Comparison of ENCODE assay signal across 13 cellular contexts in genomic region chr2:85771486-85771885, GRCh38. TPM values are rescaled to one million over a fixed set of nuclear protein-coding genes. Genes with fewer than 3 reads are reported as not detected.
DNase-seq lines count a peak whose midpoint lies in the region; ATAC-seq, FAIRE-seq and TF ChIP-seq lines count a peak whose summit lies in the region.
"Had no signal": no experiment of that assay in that cellular context is flagged by ENCODE, and none has a peak within 500 bp of the region (broad histone marks: within the 10 kb centered on the region; RNA-seq: fewer than 3 reads in every experiment).

No MANE protein-coding gene starts in this region.

- CTCF ChIA-PET in HepG2 (lab: Yijun Ruan, JAX; ENCODE audit: low intra/inter-chr PET ratio, low total read pairs) (interaction anchor here (1.4 to 1.8 kb wide), 2 partner anchors 21 to 43 kb away, joined by 5 to 6 read pairs; no protein-coding TSS in a partner anchor), OCI-LY7 (lab: Charles Lee; ENCODE audit: unreplicated experiment) (no interaction called here)

- no peak for FAIRE-seq in astrocyte (lab: Jason Lieb, UNC)
- peak; percentile 8 for FAIRE-seq in HepG2 (lab: Jason Lieb, UNC)
- FAIRE-seq: K562 had no signal

- H3K36me3 ChIP-seq in GM23338 (ENCODE audit: insufficient read depth) = no peaks in the 10 kb centered on the region
- H3K36me3 ChIP-seq in astrocyte (ENCODE audit: insufficient read depth, low read length) = no peaks in the 10 kb centered on the region
- H3K36me3 ChIP-seq in HepG2 (replicated peaks in 1 of 2; ENCODE audit: control insufficient read depth in 1 of 2, insufficient read depth in 2 of 2, low read length in 2 of 2) = no peaks in the 10 kb centered on the region
- H3K36me3 ChIP-seq in spleen = no peaks in the 10 kb centered on the region
- H3K36me3 ChIP-seq in OCI-LY7 (ENCODE audit: insufficient read depth, low read length) = no peaks in the 10 kb centered on the region

- H3K4me3 Mint-ChIP-seq in GM23338 = no peak overlapping the region; the same call in 2 of the 3 replicates
- no peak overlapping the region for H3K4me3 Mint-ChIP-seq in astrocyte (ENCODE audit: unreplicated experiment)
- H3K4me3 Mint-ChIP-seq: CD4-positive, CD25-positive, alpha-beta regulatory T cell had no signal

- H3K27me3 Mint-ChIP-seq in GM23338 (ENCODE audit: insufficient read depth, low read depth, poor library complexity) (peaks cover 36% of the 10 kb centered on the region), astrocyte (ENCODE audit: low read depth, unreplicated experiment) (peaks cover 50% of the 10 kb centered on the region)

- in situ Hi-C loops in HepG2 (cut with HindIII; ENCODE audit: extremely low pct_ligation_motif_present, low pct_unique_long_range_greater_than_20kb) = no loop called here

- no peak for ATAC-seq in GM23338
- no peak for ATAC-seq in HepG2
- no peak for ATAC-seq in GM18511 (IDR thresholded peaks at IDR 0.05; ENCODE audit: unreplicated experiment)
- no peak for ATAC-seq in HG03439 (IDR thresholded peaks at IDR 0.05; ENCODE audit: unreplicated experiment)
- ATAC-seq: K562 had no signal

- H3K9me3 ChIP-seq in astrocyte (ENCODE audit: insufficient read depth, low read depth, low read length) = no peaks in the 10 kb centered on the region
- no peaks in the 10 kb centered on the region for H3K9me3 ChIP-seq in HepG2 (ENCODE audit: low read length)
- no peaks in the 10 kb centered on the region for H3K9me3 ChIP-seq in spleen
- no peaks in the 10 kb centered on the region for H3K9me3 ChIP-seq in OCI-LY7 (ENCODE audit: low read length)

- peak overlapping the region; percentile 57 for H3K9ac ChIP-seq in astrocyte (ENCODE audit: low read length)
- 0 out of 2 replicates have a peak overlapping the region, but pooled peaks have one; percentile 48 for H3K9ac ChIP-seq in HepG2 (ENCODE audit: insufficient read depth, low read depth, low read length)

- BruUV-seq in HepG2 (replicated peaks; lab: Mats Ljungman, UMichigan) = no TSS peak
- BruUV-seq in OCI-LY7 (replicated peaks; lab: Mats Ljungman, UMichigan) = no TSS peak

- H3K4me1 Mint-ChIP-seq in GM23338 = peaks cover 62% of the 10 kb centered on the region
- H3K4me1 Mint-ChIP-seq in astrocyte (ENCODE audit: low read depth, unreplicated experiment) = peaks cover 21% of the 10 kb centered on the region
- H3K4me1 Mint-ChIP-seq: CD4-positive, CD25-positive, alpha-beta regulatory T cell had no signal

- H3K27me3 ChIP-seq in GM23338 (ENCODE audit: insufficient read depth) (peaks cover 36% of the 10 kb centered on the region), astrocyte (ENCODE audit: insufficient read depth, low read length) (no peaks in the 10 kb centered on the region), HepG2 (ENCODE audit: control insufficient read depth in 1 of 2, insufficient read depth in 2 of 2, low read length in 2 of 2) (no peaks in the 10 kb centered on the region), spleen (replicated peaks in 1 of 7) (peaks cover 0 to 68% (median 0%) of the 10 kb centered on the region in 7 donors)

- H3K4me1 ChIP-seq in GM23338 (ENCODE audit: insufficient read depth) (peaks cover 42% of the 10 kb centered on the region), astrocyte (ENCODE audit: insufficient read depth, low read length) (peaks cover 55% of the 10 kb centered on the region), HepG2 (ENCODE audit: insufficient read depth, low read length) (peaks cover 56% of the 10 kb centered on the region), spleen (peaks cover 20 to 95% (median 66%) of the 10 kb centered on the region in 6 donors), OCI-LY7 (ENCODE audit: insufficient read depth, low read length, poor library complexity, severe bottlenecking) (no peaks in the 10 kb centered on the region)

- 0 out of 2 replicates have a peak, but pooled peaks cover 2% of the 10 kb centered on the region for H3F3A ChIP-seq in GM23338 (replicated peaks; ENCODE audit: low read depth)

- DNase-seq in GM23338 (ENCODE audit: low spot score) = no peak
- no peak for DNase-seq in astrocyte (ENCODE audit: low read depth)
- no peak for DNase-seq in HepG2 (ENCODE audit: low spot score)
- no peak for DNase-seq in spleen
- no peak for DNase-seq in nucleus accumbens (lab: John Stamatoyannopoulos, UW)
- DNase-seq in OCI-LY7 (ENCODE audit: low spot score) = no peak
- DNase-seq: CD4-positive, CD25-positive, alpha-beta regulatory T cell; immature natural killer cell; NCI-H2081 treated with DMSO at 0.1 percent for 48 hours; stimulated activated CD4-positive, alpha-beta T cell treated with anti-CD3 and anti-CD28 coated beads, Interleukin-4, amount 100 ng/mL, for 24 hours had no signal

- H3K36me3 Mint-ChIP-seq in GM23338 (ENCODE audit: low read depth) (no peaks in the 10 kb centered on the region; the same call in 2 of the 3 replicates), astrocyte (ENCODE audit: low read depth, unreplicated experiment) (peaks cover 2% of the 10 kb centered on the region)
- H3K36me3 Mint-ChIP-seq: CD4-positive, CD25-positive, alpha-beta regulatory T cell; immature natural killer cell had no signal

- H3K27ac ChIP-seq in GM23338 (ENCODE audit: low read depth) (no peak overlapping the region), astrocyte (ENCODE audit: low read depth, low read length) (peak overlapping the region; percentile 66), HepG2 (ENCODE audit: extremely low read length, insufficient read depth, low read length) (no peak overlapping the region), spleen (peak overlapping the region in 7 of 8 donors; percentile 11 to 85 (median 71)), OCI-LY7 (ENCODE audit: low read depth, low read length, poor library complexity, severe bottlenecking) (no peak overlapping the region)

- no peak for TF ChIP-seq CTCF in GM23338 (conservative IDR thresholded peaks at IDR 0.05; ENCODE audit: low read depth in 2 of 2)
- TF ChIP-seq CTCF in astrocyte (IDR thresholded peaks at IDR 0.05; ENCODE audit: insufficient read depth, low read depth, low read length) = no peak
- TF ChIP-seq CTCF in HepG2 (CRISPR knock-in tag; IDR thresholded peaks at IDR 0.05) = no peak
- TF ChIP-seq CTCF in spleen (IDR thresholded peaks at IDR 0.05 in 8 of 11, conservative IDR thresholded peaks at IDR 0.05 in 3 of 11) = no peak
- TF ChIP-seq CTCF in OCI-LY7 (conservative IDR thresholded peaks at IDR 0.05; ENCODE audit: low read length) = no peak

- POLR2A ChIA-PET in HepG2 (lab: Yijun Ruan, JAX) = interaction anchor here (1.3 to 3.1 kb wide), 5 partner anchors 10 to 42 kb away, joined by 3 to 11 read pairs (median 9); no protein-coding TSS in a partner anchor
- POLR2A ChIA-PET in OCI-LY7 (lab: Charles Lee) = interaction anchor here (0.6 to 0.7 kb wide), 2 partner anchors 8 to 986 kb away, joined by 4 read pairs; no protein-coding TSS in a partner anchor

- H3K4me3 ChIP-seq in GM23338 (0 out of 2 replicates have a peak overlapping the region, but pooled peaks have one; percentile 38), astrocyte (ENCODE audit: insufficient read depth, low read depth, low read length) (peak overlapping the region; percentile 20), HepG2 (replicated peaks in 1 of 3; ENCODE audit: insufficient read depth in 1 of 3, low read depth in 2 of 3, low read length in 3 of 3) (peak overlapping the region in 2 of 3 experiments; percentile 36 to 67; a peak in 3 of 6 replicates), spleen (no peak overlapping the region), OCI-LY7 (ENCODE audit: low read depth, low read length, poor library complexity, severe bottlenecking) (no peak overlapping the region)
- H3K4me3 ChIP-seq: K562 had no signal

- peak overlapping the region; percentile 82 for H2AFZ ChIP-seq in GM23338
- no peak overlapping the region for H2AFZ ChIP-seq in astrocyte (ENCODE audit: low read depth, low read length)
- no peak overlapping the region for H2AFZ ChIP-seq in HepG2 (ENCODE audit: low read length)
- no peak overlapping the region for H2AFZ ChIP-seq in OCI-LY7 (ENCODE audit: low read length)

- no peak overlapping the region for H3K27ac Mint-ChIP-seq in GM23338
- no peak overlapping the region for H3K27ac Mint-ChIP-seq in astrocyte (ENCODE audit: unreplicated experiment)
- H3K27ac Mint-ChIP-seq: CD4-positive, CD25-positive, alpha-beta regulatory T cell; immature natural killer cell had no signal

- H4K20me1 ChIP-seq in GM23338 (replicated peaks; ENCODE audit: insufficient read depth) = no peaks in the 10 kb centered on the region
- H4K20me1 ChIP-seq in astrocyte (ENCODE audit: insufficient read depth, low read length) = no peaks in the 10 kb centered on the region
- H4K20me1 ChIP-seq in HepG2 (ENCODE audit: insufficient read depth, low read length) = no peaks in the 10 kb centered on the region
- no peaks in the 10 kb centered on the region for H4K20me1 ChIP-seq in OCI-LY7 (ENCODE audit: insufficient read depth, low read length)

- intact Hi-C loops in HepG2 (cut with micrococcal nuclease; ENCODE audit: unreplicated experiment) = no loop called here
- intact Hi-C loops in spleen (cut with DNase I; ENCODE audit: low total_unique reads) = no loop called here
- intact Hi-C loops in OCI-LY7 (cut with micrococcal nuclease; ENCODE audit: unreplicated experiment) = no loop called here

- no peaks in the 10 kb centered on the region for H3K9me2 ChIP-seq in GM23338 (ENCODE audit: insufficient read depth)
- no peaks in the 10 kb centered on the region for H3K9me2 ChIP-seq in OCI-LY7 (ENCODE audit: insufficient read depth, low read length)

- TF ChIP-seq EP300 in HepG2 (IDR thresholded peaks at IDR 0.05; ENCODE audit: low read depth in 2 of 2, low read length in 2 of 2) (no peak), HepG2 (CRISPR knock-in tag; IDR thresholded peaks at IDR 0.05; ENCODE audit: borderline replicate concordance) (no peak)

- H3K4me2 ChIP-seq in GM23338 = 0 out of 2 replicates have a peak overlapping the region, but pooled peaks have one; percentile 68
- peak overlapping the region; percentile 73 for H3K4me2 ChIP-seq in astrocyte (ENCODE audit: low read length)
- H3K4me2 ChIP-seq in HepG2 (ENCODE audit: low read depth, low read length) = peak overlapping the region; percentile 86
- no peak overlapping the region for H3K4me2 ChIP-seq in OCI-LY7 (ENCODE audit: low read length)

- TF ChIP-seq POLR2A in HepG2 (IDR thresholded peaks at IDR 0.05; ENCODE audit: insufficient read depth in 1 of 2, low read depth in 2 of 2, low read length in 2 of 2) (no peak), spleen (IDR thresholded peaks at IDR 0.05) (no peak)

- 80% methylated on average over 4 of the region's 4 CpGs for WGBS in HepG2 (ENCODE audit: low lambda C conversion rate)
- WGBS in spleen, 5 donors = 52 to 71% (median 59%) methylated on average over 4 of the region's 4 CpGs

- H3K79me2 ChIP-seq in GM23338 (replicated peaks; ENCODE audit: insufficient read depth) = no peaks in the 10 kb centered on the region
- no peaks in the 10 kb centered on the region for H3K79me2 ChIP-seq in astrocyte (ENCODE audit: insufficient read depth, low read length)
- H3K79me2 ChIP-seq in HepG2 (ENCODE audit: insufficient read depth, low read length) = no peaks in the 10 kb centered on the region
- H3K79me2 ChIP-seq in OCI-LY7 (ENCODE audit: insufficient read depth, low read depth, low read length) = no peaks in the 10 kb centered on the region

- H3K9me3 Mint-ChIP-seq in GM23338 (no peaks in the 10 kb centered on the region), astrocyte (ENCODE audit: unreplicated experiment) (peaks cover 1% of the 10 kb centered on the region)
- H3K9me3 Mint-ChIP-seq: immature natural killer cell had no signal

- no peak for TF ChIP-seq RAD21 in HepG2 (CRISPR knock-in tag; IDR thresholded peaks at IDR 0.05)

RNA-seq across cellular contexts. Expression of gene ATOH8, which starts 17.7 kb away (rescaled TPM):
- total RNA-seq in GM23338 (2014; rRNA removed; shearing (Covaris generic)) = 0.62 and 0.97 TPM in 2 replicates
- polyA plus RNA-seq in GM23338 (2016; fragmentation: Nextera tagmentation; extraction: Ambion mirVana) (0.11 and 0.45 TPM in 2 replicates), HepG2 (2011; rRNA removed) (0.22 and 0.61 TPM in 2 replicates), spleen (10 to 100 TPM in 1 of 3 donors, 1 to 10 TPM in 2; 7.2 to 17.6 (median 9.4) TPM)
- total RNA-seq in astrocyte (1.2 and 1.9 TPM in 2 replicates), HepG2 (2016; rRNA removed; fragmentation: Illumina TruSeq; extraction: Trizol) (0.11 and 0.13 TPM in 2 replicates), spleen (10 to 100 TPM in 6 of 7 donors, 1 to 10 TPM in 1; 6.4 to 53.0 (median 18.6) TPM), OCI-LY7 (2022) (not detected in 2 replicates)
- 0.10 TPM in 1 of 2 replicates, not detected in the other for total RNA-seq in HepG2 (2016; cell fraction: cytosol; rRNA removed; fragmentation: Illumina TruSeq; extraction: Trizol; ENCODE audit: low read depth)
- 0.13 and 0.21 TPM in 2 replicates for total RNA-seq in HepG2 (2016; cell fraction: insoluble cytoplasmic fraction; rRNA removed; fragmentation: Illumina TruSeq; extraction: Trizol)
- total RNA-seq in HepG2 (2016; cell fraction: membrane; rRNA removed; fragmentation: Illumina TruSeq; extraction: Trizol) = 0.12 and 0.21 TPM in 2 replicates
- total RNA-seq in HepG2 (2016; cell fraction: nucleus; rRNA removed; fragmentation: Illumina TruSeq; extraction: Trizol) = 0.34 and 0.38 TPM in 2 replicates
- 0.23 and 0.62 TPM in 2 replicates for polyA plus RNA-seq in HepG2 (2011; cell fraction: cytosol; rRNA removed)
- 0.55 and 0.88 TPM in 2 replicates for polyA plus RNA-seq in HepG2 (2011; cell fraction: nucleus; rRNA removed)
- 0.13 TPM in 1 of 2 replicates, not detected in the other for polyA plus RNA-seq in HepG2 (2012)
- not detected in 2 replicates for polyA plus RNA-seq in HepG2 (2016; cell fraction: cytosol; fragmentation: Illumina TruSeq; extraction: Trizol; ENCODE audit: low read depth)
- polyA plus RNA-seq in HepG2 (2016; cell fraction: insoluble cytoplasmic fraction; fragmentation: Illumina TruSeq; extraction: Trizol; ENCODE audit: low read depth) = 0.11 and 0.14 TPM in 2 replicates
- polyA plus RNA-seq in HepG2 (2016; cell fraction: membrane; fragmentation: Illumina TruSeq; extraction: Trizol; ENCODE audit: low read depth) = 0.13 TPM in 1 of 2 replicates, not detected in the other
- polyA plus RNA-seq in HepG2 (2016; cell fraction: nucleus; fragmentation: Illumina TruSeq; extraction: Trizol; ENCODE audit: insufficient read depth, low read depth) = 0.15 and 0.25 TPM in 2 replicates
- 1.6 and 10.7 TPM in 2 replicates for polyA minus RNA-seq in HepG2 (2011; rRNA and poly(A)+ RNA removed; ENCODE audit: low replicate concordance)
- 0.44 TPM in 1 of 2 replicates, not detected in the other for polyA minus RNA-seq in HepG2 (2011; cell fraction: cytosol; rRNA and poly(A)+ RNA removed)
- 0.62 and 1.4 TPM in 2 replicates for polyA minus RNA-seq in HepG2 (2011; cell fraction: nucleus; rRNA and poly(A)+ RNA removed)
- total RNA-seq in OCI-LY7 (2014; rRNA removed; shearing (Covaris generic)) = 0.44 TPM in 1 of 2 replicates, not detected in the other
- total RNA-seq: CD4-positive, CD25-positive, alpha-beta regulatory T cell; K562 had no signal
- polyA plus RNA-seq: CD4-positive, CD25-positive, alpha-beta regulatory T cell; immature natural killer cell; K562 had no signal

Comparison
In these comparisons a context has a peak if more than half of its experiments do, and no peak if none do; other contexts are left out.
1. H3K27ac ChIP-seq: peak in astrocyte (single experiment) and spleen (7 of 8); none in GM23338 (single experiment), HepG2 (single experiment) and OCI-LY7 (single experiment).
2. H3K4me3 ChIP-seq: peak in GM23338 (single experiment), astrocyte (single experiment) and HepG2 (2 of 3); none in spleen (0 of 8) and OCI-LY7 (single experiment).